Comparison of ENCODE assay signal across 8 cellular contexts in genomic region chr3:17742092-17742836, GRCh38. TPM values are rescaled to one million over a fixed set of nuclear protein-coding genes. Genes with fewer than 3 reads are reported as not detected.
DNase-seq lines count a peak whose midpoint lies in the region; ATAC-seq and TF ChIP-seq lines count a peak whose summit lies in the region.

TSS of gene TBC1D5 (minus strand) at chr3:17742631. CDS start at chr3:17508570, 234,061 bp downstream.

- H2AFZ ChIP-seq in ACC112 (ENCODE audit: low read length, unreplicated experiment), result peak within 1 kb of the TSS; percentile 86

- DNase-seq in NCI-H2171 (lab: John Stamatoyannopoulos, UW), result peak; percentile 84
- DNase-seq in WTC11 (ENCODE audit: low spot score), result peak; percentile 94
- peak in 1 of 2 donors; percentile 99 for DNase-seq in cardiac fibroblast (ENCODE audit: low read depth in 2 of 2)
- DNase-seq in islet precursor cell, result peak; percentile 95
- DNase-seq in stimulated activated CD4-positive, alpha-beta T cell treated with anti-CD3 and anti-CD28 coated beads, Interleukin-12 subunit alpha, Interleukin-12 subunit beta, amount 100 ng/mL, for 48 hours (ENCODE audit: low read depth in 2 of 3, low spot score in 1 of 3), result peak; percentile 85 to 91 (median 91)

- peaks cover 20% of the 10 kb centered on the region for H3K4me1 ChIP-seq in ACC112 (ENCODE audit: control insufficient read depth, insufficient read depth, low read length, unreplicated experiment)

- peak; percentile 72 for ATAC-seq in GM18861 (IDR thresholded peaks at IDR 0.05; ENCODE audit: unreplicated experiment)
- peak; percentile 80 for ATAC-seq in HG03097 (IDR thresholded peaks at IDR 0.05; ENCODE audit: low FRiP score, unreplicated experiment)
- ATAC-seq in WTC11, result peak; percentile 66

- peaks cover 49% of the 10 kb centered on the region for H3K4me1 Mint-ChIP-seq in WTC11

- H3K27ac ChIP-seq in ACC112 (ENCODE audit: low read depth, low read length), result peak within 1 kb of the TSS; percentile 88

- H3K4me3 Mint-ChIP-seq in WTC11, result peak within 1 kb of the TSS; percentile 85

- peaks cover 38% of the 10 kb centered on the region for H3K79me2 ChIP-seq in ACC112 (ENCODE audit: control insufficient read depth, insufficient read depth, low read length, unreplicated experiment)

- H3K36me3 ChIP-seq in ACC112 (ENCODE audit: insufficient read depth, low read length), result no peaks in the 10 kb centered on the region

- no peaks in the 10 kb centered on the region for H3K27me3 ChIP-seq in ACC112 (ENCODE audit: insufficient read depth, low read length)

- H3K36me3 Mint-ChIP-seq in WTC11, result no peaks in the 10 kb centered on the region

- H3K27ac Mint-ChIP-seq in WTC11, result peak within 1 kb of the TSS; percentile 99

- H3K9me3 Mint-ChIP-seq in WTC11, result no peaks in the 10 kb centered on the region

- TF ChIP-seq CTCF in WTC11 (IDR thresholded peaks at IDR 0.05) (no peak), cardiac fibroblast (IDR thresholded peaks at IDR 0.05; ENCODE audit: low read depth, low read length) (no peak)

- H3K27me3 Mint-ChIP-seq in WTC11 (ENCODE audit: low read depth), result no peaks in the 10 kb centered on the region

- CTCF ChIA-PET in WTC11 (lab: Charles Lee), result interaction anchor here (1.1 to 2.1 kb wide), 2 partner anchors 97 to 99 kb away, joined by 8 to 20 read pairs; no protein-coding TSS in a partner anchor

- peak within 1 kb of the TSS; percentile 84 for H3K4me3 ChIP-seq in ACC112 (ENCODE audit: low read depth, low read length)
- peak within 1 kb of the TSS; percentile 73 to 81 for H3K4me3 ChIP-seq in cardiac fibroblast (replicated peaks in 1 of 2; ENCODE audit: low read depth in 2 of 2, low read length in 2 of 2)

- POLR2A ChIA-PET in WTC11 (lab: Charles Lee), result interaction anchor here (1.0 to 1.8 kb wide), 2 partner anchors 11 to 99 kb away, joined by 4 to 6 read pairs; no protein-coding TSS in a partner anchor

TF ChIP-seq in WTC11, 78 proteins besides CTCF, POLR2A, EP300 and RAD21 (continues in another document):
- no peak for TF ChIP-seq ZNF416 (CRISPR knock-in tag; IDR thresholded peaks at IDR 0.05)
- no peak for TF ChIP-seq ZNF121 (CRISPR knock-in tag; IDR thresholded peaks at IDR 0.05)
- no peak for TF ChIP-seq FOXK1 (CRISPR knock-in tag; IDR thresholded peaks at IDR 0.05)
- TF ChIP-seq TCF7 (CRISPR knock-in tag; IDR thresholded peaks at IDR 0.05; ENCODE audit: low read depth), result peak; percentile 43; the same call in 1 of the 2 replicates
- no peak for TF ChIP-seq STAT6 (CRISPR knock-in tag; conservative IDR thresholded peaks at IDR 0.05; ENCODE audit: low read depth)
- TF ChIP-seq PRDM15 (CRISPR knock-in tag; IDR thresholded peaks at IDR 0.05), result no peak
- peak; percentile 76; the same call in 1 of the 2 replicates for TF ChIP-seq HMGXB4 (CRISPR knock-in tag; IDR thresholded peaks at IDR 0.05)
- TF ChIP-seq GABPB1 (CRISPR knock-in tag; IDR thresholded peaks at IDR 0.05), result peak; percentile 28; the same call in 1 of the 2 replicates
- TF ChIP-seq ATF3 (CRISPR knock-in tag; conservative IDR thresholded peaks at IDR 0.05), result no peak
- TF ChIP-seq ERG (CRISPR knock-in tag; IDR thresholded peaks at IDR 0.05), result no peak
- TF ChIP-seq RELA (CRISPR knock-in tag; IDR thresholded peaks at IDR 0.05; ENCODE audit: borderline replicate concordance), result no peak
- TF ChIP-seq ZMAT4 (CRISPR knock-in tag; IDR thresholded peaks at IDR 0.05), result no peak
- TF ChIP-seq ZNF396 (CRISPR knock-in tag; IDR thresholded peaks at IDR 0.05; ENCODE audit: borderline replicate concordance), result no peak
- TF ChIP-seq SMAD4 (CRISPR knock-in tag; IDR thresholded peaks at IDR 0.05), result no peak
- peak; percentile 97 for TF ChIP-seq USF2 (CRISPR knock-in tag; IDR thresholded peaks at IDR 0.05)

RNA-seq across cellular contexts. Expression of gene TBC1D5, which starts in this region (rescaled TPM):
- 26.1 to 32.9 TPM (median 28.8 TPM) in 3 replicates for total RNA-seq in WTC11 (2021)
